ENCODE assay signal across 18 cellular contexts in genomic region chr14:70098257-70098809, GRCh38.
A peak's percentile ranks its signal among the peaks of the same experiment; 100 is the strongest.
DNase-seq lines count a peak whose midpoint lies in the region; ATAC-seq lines count a peak whose summit lies in the region.
"Had no signal": no experiment of that assay in that cellular context is flagged by ENCODE, and none has a peak within 500 bp of the region (broad histone marks: within the 10 kb centered on the region; RNA-seq: fewer than 3 reads in every experiment).

No MANE protein-coding gene starts in this region.

- ATAC-seq in stimulated activated effector memory CD8-positive, alpha-beta T cell treated with anti-CD3 and anti-CD28 coated beads, Interleukin-12 subunit alpha, Interleukin-12 subunit beta, amount 100 ng/mL, for 72 hours, result no peak
- no peak for ATAC-seq in HG03342 (IDR thresholded peaks at IDR 0.05; ENCODE audit: unreplicated experiment)
- ATAC-seq: heart right ventricle had no signal

- no peaks in the 10 kb centered on the region for H3K4me1 Mint-ChIP-seq in stimulated activated effector memory CD8-positive, alpha-beta T cell treated with anti-CD3 and anti-CD28 coated beads, Interleukin-12 subunit alpha, Interleukin-12 subunit beta, amount 100 ng/mL, for 72 hours
- H3K4me1 Mint-ChIP-seq: activated naive CD8-positive, alpha-beta T cell treated with anti-CD3 and anti-CD28 coated beads, Interleukin-2, amount 10 ng/mL, durations not matched to agents 7 days and 5 days; CD4-positive, alpha-beta memory T cell; central memory CD8-positive, alpha-beta T cell had no signal

- peak overlapping the region; percentile 23 for H3K27ac ChIP-seq in caudate nucleus (ENCODE audit: low read depth, low read length)
- H3K27ac ChIP-seq: 22Rv1, heart right ventricle, ovary had no signal

- no peak overlapping the region for H3K27ac Mint-ChIP-seq in stimulated activated effector memory CD8-positive, alpha-beta T cell treated with anti-CD3 and anti-CD28 coated beads, Interleukin-12 subunit alpha, Interleukin-12 subunit beta, amount 100 ng/mL, for 72 hours
- H3K27ac Mint-ChIP-seq: activated naive CD8-positive, alpha-beta T cell treated with anti-CD3 and anti-CD28 coated beads, Interleukin-2, amount 10 ng/mL, durations not matched to agents 7 days and 5 days; CD4-positive, alpha-beta memory T cell had no signal

- no peaks in the 10 kb centered on the region for H3K36me3 Mint-ChIP-seq in stimulated activated effector memory CD8-positive, alpha-beta T cell treated with anti-CD3 and anti-CD28 coated beads, Interleukin-12 subunit alpha, Interleukin-12 subunit beta, amount 100 ng/mL, for 72 hours
- H3K36me3 Mint-ChIP-seq: activated naive CD8-positive, alpha-beta T cell treated with anti-CD3 and anti-CD28 coated beads, Interleukin-2, amount 10 ng/mL, durations not matched to agents 7 days and 5 days; CD4-positive, alpha-beta memory T cell had no signal

- no peak overlapping the region for H3K4me3 Mint-ChIP-seq in stimulated activated effector memory CD8-positive, alpha-beta T cell treated with anti-CD3 and anti-CD28 coated beads, Interleukin-12 subunit alpha, Interleukin-12 subunit beta, amount 100 ng/mL, for 72 hours
- H3K4me3 Mint-ChIP-seq: activated naive CD8-positive, alpha-beta T cell treated with anti-CD3 and anti-CD28 coated beads, Interleukin-2, amount 10 ng/mL, durations not matched to agents 7 days and 5 days; CD4-positive, alpha-beta memory T cell; central memory CD8-positive, alpha-beta T cell had no signal

- DNase-seq in DMS 273 (lab: John Stamatoyannopoulos, UW; ENCODE audit: unreplicated experiment) (peak; percentile 44), DMS 273 treated with DMSO at 0.1 percent for 48 hours (lab: John Stamatoyannopoulos, UW) (no peak), HCEC 1CT (peak; percentile 7), caudate nucleus (lab: John Stamatoyannopoulos, UW) (peak in 32 of 61 donors; percentile 8 to 86 (median 34)), myocyte (ENCODE audit: low read depth) (peak; percentile 95), T-helper 2 cell (no peak)
- no peak for DNase-seq in stimulated activated effector memory CD8-positive, alpha-beta T cell treated with anti-CD3 and anti-CD28 coated beads, Interleukin-12 subunit alpha, Interleukin-12 subunit beta, amount 100 ng/mL, for 72 hours (ENCODE audit: low spot score in 2 of 2)
- DNase-seq: activated CD4-positive, alpha-beta T cell treated with anti-CD3 and anti-CD28 coated beads, Interleukin-2, amount 50 U/mL, for 48 hours; activated naive CD8-positive, alpha-beta T cell treated with anti-CD3 and anti-CD28 coated beads, Interleukin-2, amount 10 ng/mL, durations not matched to agents 7 days and 5 days; activated T-cell treated with anti-CD3 and anti-CD28 coated beads, Interleukin-2, amount 50 U/mL, for 48 hours; CD4-positive, alpha-beta memory T cell; heart right ventricle; kidney; NCI-H2081 treated with DMSO at 0.1 percent for 48 hours; ovary had no signal

- no peaks in the 10 kb centered on the region for H3K9me3 Mint-ChIP-seq in stimulated activated effector memory CD8-positive, alpha-beta T cell treated with anti-CD3 and anti-CD28 coated beads, Interleukin-12 subunit alpha, Interleukin-12 subunit beta, amount 100 ng/mL, for 72 hours
- H3K9me3 Mint-ChIP-seq: activated naive CD8-positive, alpha-beta T cell treated with anti-CD3 and anti-CD28 coated beads, Interleukin-2, amount 10 ng/mL, durations not matched to agents 7 days and 5 days; CD4-positive, alpha-beta memory T cell; central memory CD8-positive, alpha-beta T cell had no signal

Comparison
In these comparisons a context has a peak if more than half of its experiments do, and no peak if none do; other contexts are left out.
1. DNase-seq: peak in DMS 273 (single experiment), HCEC 1CT (single experiment), caudate nucleus (32 of 61) and myocyte (single experiment); none in DMS 273 treated with DMSO at 0.1 percent for 48 hours (single experiment), stimulated activated effector memory CD8-positive, alpha-beta T cell treated with anti-CD3 and anti-CD28 coated beads, Interleukin-12 subunit alpha, Interleukin-12 subunit beta, amount 100 ng/mL, for 72 hours (0 of 2) and T-helper 2 cell (0 of 5).